In genomic region chr2:234974501-234975385, GRCh38 we compare ENCODE assay signal across 12 cellular contexts. TPM values are rescaled to one million over a fixed set of nuclear protein-coding genes. Genes with fewer than 3 reads are reported as not detected.
A peak's percentile ranks its signal among the peaks of the same experiment; 100 is the strongest.
DNase-seq lines count a peak whose midpoint lies in the region; ATAC-seq and TF ChIP-seq lines count a peak whose summit lies in the region.
"Had no signal": no experiment of that assay in that cellular context is flagged by ENCODE, and none has a peak within 500 bp of the region (broad histone marks: within the 10 kb centered on the region; RNA-seq: fewer than 3 reads in every experiment).

No MANE protein-coding gene starts in this region.

- no peak for TF ChIP-seq POLR2A in transverse colon (IDR thresholded peaks at IDR 0.05)

- H3K27ac ChIP-seq in dorsolateral prefrontal cortex (peak overlapping the region in 45 of 59 donors; percentile 5 to 70 (median 45)), liver (ENCODE audit: low read depth in 1 of 2, low read length in 2 of 2) (no peak overlapping the region), transverse colon (peak overlapping the region in 1 of 4 donors; percentile 15)
- H3K27ac ChIP-seq: skin epidermis had no signal

- no peak overlapping the region for H3K9ac ChIP-seq in liver (ENCODE audit: low read depth in 1 of 2, low read length in 2 of 2)

- DNase-seq in LHCN-M2 (ENCODE audit: low read depth): peak; percentile 70
- DNase-seq in dorsolateral prefrontal cortex: no peak
- peak; percentile 35 for DNase-seq in transverse colon
- no peak for DNase-seq in GM20000 (ENCODE audit: low spot score)
- no peak for DNase-seq in Kasumi-1 (lab: John Stamatoyannopoulos, UW)
- DNase-seq: immature natural killer cell; NCI-H187; stimulated activated naive CD4-positive, alpha-beta T cell had no signal

- WGBS in liver: 73% methylated on average over 30 of the region's 30 CpGs
- 66% methylated on average over 30 of the region's 30 CpGs; no CpG with 5 or more reads in 1 of the 2 donors for WGBS in transverse colon (ENCODE audit: low coverage in 1 of 2), 2 donors

- intact Hi-C loops in dorsolateral prefrontal cortex (cut with DNase I) (no loop called here), transverse colon (cut with DNase I; ENCODE audit: low total_unique reads) (no loop called here)

- no peak for ATAC-seq in GM19397 (IDR thresholded peaks at IDR 0.05; ENCODE audit: unreplicated experiment)

- TF ChIP-seq CTCF in dorsolateral prefrontal cortex (IDR thresholded peaks at IDR 0.05 in 54 of 56, conservative IDR thresholded peaks at IDR 0.05 in 2 of 56; ENCODE audit: low read depth in 1 of 56, partially characterized antibody in 56 of 56) (no peak), liver (IDR thresholded peaks at IDR 0.05; ENCODE audit: low read depth, low read length, missing input control) (no peak), transverse colon (IDR thresholded peaks at IDR 0.05) (no peak), GM20000 (IDR thresholded peaks at IDR 0.05; ENCODE audit: extremely low read depth, missing control alignments) (no peak)

- TF ChIP-seq RAD21 in liver (IDR thresholded peaks at IDR 0.05): no peak

- H3K36me3 ChIP-seq in liver (ENCODE audit: control insufficient read depth in 4 of 4, insufficient read depth in 3 of 4, low read depth in 1 of 4, low read length in 3 of 4): no peaks in the 10 kb centered on the region
- H3K36me3 ChIP-seq in transverse colon: no peaks in the 10 kb centered on the region

- in situ Hi-C loops in transverse colon (cut with MboI; ENCODE audit: low pct_ligation_motif_present in 1 of 4, low pct_unique_long_range_greater_than_20kb in 1 of 4, low sequenced_read_pairs in 3 of 4): no loop called here

- H3K27me3 ChIP-seq in dorsolateral prefrontal cortex (peaks cover 0 to 23% (median 0%) of the 10 kb centered on the region in 45 donors), liver (ENCODE audit: control insufficient read depth in 4 of 4, insufficient read depth in 4 of 4, low read length in 3 of 4) (no peaks in the 10 kb centered on the region), transverse colon (no peaks in the 10 kb centered on the region)

- no peaks in the 10 kb centered on the region for H3K9me3 ChIP-seq in liver (ENCODE audit: control insufficient read depth in 4 of 4, low read length in 3 of 4)
- no peaks in the 10 kb centered on the region for H3K9me3 ChIP-seq in transverse colon

- H3K4me3 ChIP-seq in dorsolateral prefrontal cortex (peak overlapping the region in 13 of 59 donors; percentile 4 to 43 (median 12)), liver (ENCODE audit: low read depth in 1 of 3, low read length in 3 of 3) (no peak overlapping the region), transverse colon (no peak overlapping the region)
- H3K4me3 ChIP-seq: skin epidermis had no signal

- H3K4me1 ChIP-seq in liver (ENCODE audit: control insufficient read depth in 4 of 4, insufficient read depth in 4 of 4, low read length in 3 of 4) (peaks cover 6 to 28% (median 17%) of the 10 kb centered on the region in 4 donors), transverse colon (peaks cover 5 to 57% (median 42%) of the 10 kb centered on the region in 4 donors)

- TF ChIP-seq EP300 in transverse colon (IDR thresholded peaks at IDR 0.05; ENCODE audit: low read depth): no peak

TF ChIP-seq in liver, 16 proteins besides CTCF, POLR2A, EP300 and RAD21:
- TF ChIP-seq SP1 (IDR thresholded peaks at IDR 0.05) (no peak), REST (IDR thresholded peaks at IDR 0.05) (peak; percentile 58)
TF ChIP-seq in liver: peak in this region for 1.

RNA-seq across cellular contexts. Expression of gene SH3BP4, which starts 22.9 kb away (rescaled TPM):
- total RNA-seq in LHCN-M2 (2014; rRNA removed) (49.6 and 53.3 TPM in 2 replicates), dorsolateral prefrontal cortex (10 to 100 TPM; 10.0 to 57.7 (median 23.5) TPM), liver (10 to 100 TPM in 1 of 2 donors, 1 to 10 TPM in 1; 4.1 to 18.4 TPM), transverse colon (10 to 100 TPM in 3 of 4 donors, 1 to 10 TPM in 1; 7.5 to 24.9 (median 19.5) TPM)
- 78.5 TPM for polyA plus RNA-seq in LHCN-M2 (2012)
- polyA plus RNA-seq in liver: 10 to 100 TPM in 1 of 2 donors, 1 to 10 TPM in 1; 9.2 to 15.3 TPM
- total RNA-seq: activated CD8-positive, alpha-beta memory T cell treated with anti-CD3 and anti-CD28 coated beads for 36 hours had no signal

Comparison
In these comparisons a context has a peak if more than half of its experiments do, and no peak if none do; other contexts are left out.
1. DNase-seq: peak in LHCN-M2 (single experiment) and transverse colon (single experiment); none in dorsolateral prefrontal cortex (0 of 10), GM20000 (single experiment) and Kasumi-1 (0 of 2).
2. H3K27ac ChIP-seq: peak in dorsolateral prefrontal cortex (45 of 59); none in liver (0 of 2).